21 cellular contexts compared by ENCODE assay signal in genomic region chr9:130346431-130346830, GRCh38.
"Had no signal": no experiment of that assay in that cellular context is flagged by ENCODE, and none has a peak within 500 bp of the region (broad histone marks: within the 10 kb centered on the region; RNA-seq: fewer than 3 reads in every experiment).

No MANE protein-coding gene starts in this region.

- H3K27me3 ChIP-seq: sigmoid colon, upper lobe of left lung had no signal

- H3K27ac ChIP-seq: prostate gland, spleen, thoracic aorta, tibial nerve, upper lobe of left lung had no signal

- H3K4me1 Mint-ChIP-seq: memory B cell; natural killer cell; stimulated activated naive B cell treated with anti-CD40 and anti-IgM and Interleukin-4, amounts not matched to agents 10 μg/mL and 1 μg/mL and 100 μg/mL, for 72 hours had no signal

- H3K36me3 ChIP-seq: prostate gland, spleen, thoracic aorta, tibial nerve, upper lobe of left lung had no signal

- DNase-seq: cortex of kidney; effector memory CD8-positive, alpha-beta T cell; hypothalamus; natural killer cell; nucleus accumbens; sigmoid colon; stimulated activated CD4-positive, alpha-beta T cell treated with anti-CD3 and anti-CD28 coated beads, Interleukin-4, amount 100 ng/mL, for 4 hours; stimulated activated naive B cell treated with anti-CD40 and anti-IgM and Interleukin-4, amounts not matched to agents 10 μg/mL and 1 μg/mL and 100 μg/mL, for 72 hours had no signal

- H3K4me3 ChIP-seq: lung, prostate gland, sigmoid colon, spleen, thoracic aorta, tibial nerve, upper lobe of left lung had no signal

- H3K4me3 Mint-ChIP-seq: effector memory CD8-positive, alpha-beta T cell; memory B cell; natural killer cell; stimulated activated naive B cell treated with anti-CD40 and anti-IgM and Interleukin-4, amounts not matched to agents 10 μg/mL and 1 μg/mL and 100 μg/mL, for 72 hours; stimulated activated naive CD8-positive, alpha-beta T cell treated with anti-CD3 and anti-CD28 coated beads, Interleukin-15, Interleukin-2, amounts not matched to agents 100 ng/mL and 50 ng/mL, for 24 hours had no signal

- FAIRE-seq: frontal cortex, keratinocyte, urothelium cell line had no signal

- ATAC-seq: effector memory CD8-positive, alpha-beta T cell; left lobe of liver; natural killer cell; right cardiac atrium; stimulated activated naive B cell treated with anti-CD40 and anti-IgM and Interleukin-4, amounts not matched to agents 10 μg/mL and 1 μg/mL and 100 μg/mL, for 72 hours had no signal

- H3K4me1 ChIP-seq: prostate gland, upper lobe of left lung had no signal

- H3K9me3 ChIP-seq: prostate gland, sigmoid colon, spleen, thoracic aorta, tibial nerve, upper lobe of left lung had no signal

- H3K9me3 Mint-ChIP-seq: effector memory CD8-positive, alpha-beta T cell; memory B cell; natural killer cell; stimulated activated naive B cell treated with anti-CD40 and anti-IgM and Interleukin-4, amounts not matched to agents 10 μg/mL and 1 μg/mL and 100 μg/mL, for 72 hours; stimulated activated naive CD8-positive, alpha-beta T cell treated with anti-CD3 and anti-CD28 coated beads, Interleukin-15, Interleukin-2, amounts not matched to agents 100 ng/mL and 50 ng/mL, for 24 hours had no signal

- H3K27ac Mint-ChIP-seq: effector memory CD8-positive, alpha-beta T cell; memory B cell; natural killer cell; stimulated activated naive B cell treated with anti-CD40 and anti-IgM and Interleukin-4, amounts not matched to agents 10 μg/mL and 1 μg/mL and 100 μg/mL, for 72 hours; stimulated activated naive CD8-positive, alpha-beta T cell treated with anti-CD3 and anti-CD28 coated beads, Interleukin-15, Interleukin-2, amounts not matched to agents 100 ng/mL and 50 ng/mL, for 24 hours had no signal

- H3K27me3 Mint-ChIP-seq: effector memory CD8-positive, alpha-beta T cell; memory B cell; stimulated activated naive B cell treated with anti-CD40 and anti-IgM and Interleukin-4, amounts not matched to agents 10 μg/mL and 1 μg/mL and 100 μg/mL, for 72 hours; stimulated activated naive CD8-positive, alpha-beta T cell treated with anti-CD3 and anti-CD28 coated beads, Interleukin-15, Interleukin-2, amounts not matched to agents 100 ng/mL and 50 ng/mL, for 24 hours had no signal

- H3K36me3 Mint-ChIP-seq: memory B cell; natural killer cell; stimulated activated naive B cell treated with anti-CD40 and anti-IgM and Interleukin-4, amounts not matched to agents 10 μg/mL and 1 μg/mL and 100 μg/mL, for 72 hours had no signal
